ENCODE assay signal across 16 cellular contexts in genomic region chr7:4655311-4655710, GRCh38. TPM values are rescaled to one million over a fixed set of nuclear protein-coding genes. Genes with fewer than 3 reads are reported as not detected.
DNase-seq lines count a peak whose midpoint lies in the region; ATAC-seq and TF ChIP-seq lines count a peak whose summit lies in the region.
"Had no signal": no experiment of that assay in that cellular context is flagged by ENCODE, and none has a peak within 500 bp of the region (broad histone marks: within the 10 kb centered on the region; RNA-seq: fewer than 3 reads in every experiment).

No MANE protein-coding gene starts in this region.

- H3K9me3 Mint-ChIP-seq in MCF 10A (ENCODE audit: unreplicated experiment) (peaks cover 10% of the 10 kb centered on the region), neural progenitor cell (peaks cover 29% of the 10 kb centered on the region)

- TF ChIP-seq POLR2A in breast epithelium (IDR thresholded peaks at IDR 0.05) = no peak

- H3K36me3 Mint-ChIP-seq in MCF 10A (ENCODE audit: insufficient read depth, unreplicated experiment) (no peaks in the 10 kb centered on the region), neural progenitor cell (peaks cover 9% of the 10 kb centered on the region)

- peaks cover 0 to 5% of the 10 kb centered on the region in 2 donors for H3K9me3 ChIP-seq in breast epithelium
- H3K9me3 ChIP-seq in neural progenitor cell (ENCODE audit: low read depth) = peaks cover 7% of the 10 kb centered on the region

- H3K79me2 ChIP-seq in neural progenitor cell (ENCODE audit: low read depth) = no peaks in the 10 kb centered on the region

- no peak overlapping the region for H3K9ac ChIP-seq in neural progenitor cell
- H3K9ac ChIP-seq: BLaER1 had no signal

- H3K27me3 Mint-ChIP-seq in MCF 10A (ENCODE audit: insufficient read depth, unreplicated experiment) = no peaks in the 10 kb centered on the region
- peaks cover 8% of the 10 kb centered on the region for H3K27me3 Mint-ChIP-seq in neural progenitor cell (ENCODE audit: insufficient read depth, low read depth)

- intact Hi-C loops in MCF 10A (cut with micrococcal nuclease) = no loop called here
- intact Hi-C loops in breast epithelium (cut with DNase I; ENCODE audit: low total_unique reads) = no loop called here

- H3K4me1 ChIP-seq in breast epithelium = no peaks in the 10 kb centered on the region
- H3K4me1 ChIP-seq in neural progenitor cell = peaks cover 16% of the 10 kb centered on the region

- peak; percentile 77 for DNase-seq in MCF 10A (ENCODE audit: unreplicated experiment)
- no peak for DNase-seq in breast epithelium (ENCODE audit: low spot score in 2 of 2)
- no peak for DNase-seq in neural progenitor cell (ENCODE audit: low spot score)
- no peak for DNase-seq in HuH-7 (ENCODE audit: low spot score)
- DNase-seq in RKO (ENCODE audit: low spot score) = no peak
- DNase-seq in effector CD4-positive, alpha-beta T cell = no peak
- DNase-seq: AML-193; Caco-2; CD8-positive, alpha-beta memory T cell; DND-41; GDM1; IMR-90 had no signal

- peaks cover 5% of the 10 kb centered on the region for H3K4me1 Mint-ChIP-seq in MCF 10A (ENCODE audit: insufficient read depth, unreplicated experiment)
- H3K4me1 Mint-ChIP-seq in neural progenitor cell = peaks cover 48% of the 10 kb centered on the region
- H3K4me1 Mint-ChIP-seq: CD8-positive, alpha-beta memory T cell had no signal

- no peaks in the 10 kb centered on the region for H4K20me1 ChIP-seq in neural progenitor cell (ENCODE audit: low read depth)
- H4K20me1 ChIP-seq: BLaER1 had no signal

- H3K4me3 Mint-ChIP-seq in MCF 10A (ENCODE audit: unreplicated experiment) = no peak overlapping the region
- H3K4me3 Mint-ChIP-seq in neural progenitor cell = no peak overlapping the region
- H3K4me3 Mint-ChIP-seq: CD8-positive, alpha-beta memory T cell had no signal

- BruUV-seq in MCF 10A (replicated peaks; lab: Mats Ljungman, UMichigan) = no TSS peak

- TF ChIP-seq CTCF in MCF 10A (IDR thresholded peaks at IDR 0.05; ENCODE audit: unreplicated experiment) (no peak), breast epithelium (IDR thresholded peaks at IDR 0.05) (no peak), neural progenitor cell (IDR thresholded peaks at IDR 0.05) (no peak)

- POLR2A ChIA-PET in MCF 10A (lab: Yijun Ruan, JAX) = interaction anchor here (0.6 to 1.9 kb wide), 3 partner anchors 13 to 743 kb away, joined by 3 to 10 read pairs (median 3); no protein-coding TSS in a partner anchor

- H3K4me3 ChIP-seq in breast epithelium (no peak overlapping the region), neural progenitor cell (no peak overlapping the region)
- H3K4me3 ChIP-seq: BLaER1 had no signal

- H3K27me3 ChIP-seq in breast epithelium (no peaks in the 10 kb centered on the region), neural progenitor cell (no peaks in the 10 kb centered on the region)
- H3K27me3 ChIP-seq: BLaER1 had no signal

- ATAC-seq in esophagus mucosa = peak; percentile 79
- ATAC-seq: HCT116 had no signal

- CTCF ChIA-PET in MCF 10A (lab: Yijun Ruan, JAX) = interaction anchor here (0.7 kb wide), 1 partner anchor 260 kb away, joined by 3 read pairs; no protein-coding TSS in a partner anchor

- H3K27ac ChIP-seq in breast epithelium (no peak overlapping the region), neural progenitor cell (no peak overlapping the region)
- H3K27ac ChIP-seq: 22Rv1, BLaER1 had no signal

- H3K4me2 ChIP-seq in neural progenitor cell = no peak overlapping the region
- H3K4me2 ChIP-seq: BLaER1 had no signal

- no peak overlapping the region for H2AFZ ChIP-seq in neural progenitor cell (replicated peaks)

- H3K36me3 ChIP-seq in breast epithelium (no peaks in the 10 kb centered on the region), neural progenitor cell (no peaks in the 10 kb centered on the region)
- H3K36me3 ChIP-seq: BLaER1 had no signal

- H3K27ac Mint-ChIP-seq in MCF 10A (ENCODE audit: low read depth, unreplicated experiment) = no peak overlapping the region
- peak overlapping the region; percentile 37 for H3K27ac Mint-ChIP-seq in neural progenitor cell
- H3K27ac Mint-ChIP-seq: CD8-positive, alpha-beta memory T cell had no signal

- peaks cover 20% of the 10 kb centered on the region for H3F3A ChIP-seq in neural progenitor cell (ENCODE audit: low read depth)

RNA-seq across cellular contexts. Expression of gene FOXK1, which starts 26.8 kb away (rescaled TPM):
- total RNA-seq in MCF 10A (2022) = 37.7 and 43.8 TPM in 2 replicates
- 10 to 100 TPM; 11.7 to 16.5 (median 15.7) TPM for total RNA-seq in breast epithelium
- total RNA-seq in esophagus mucosa = 21.7 TPM
- total RNA-seq in neural progenitor cell (ENCODE audit: low replicate concordance) = 11.1 and 22.4 TPM in 2 replicates
